30 cellular contexts compared by ENCODE assay signal in the genomic region with DNA sequence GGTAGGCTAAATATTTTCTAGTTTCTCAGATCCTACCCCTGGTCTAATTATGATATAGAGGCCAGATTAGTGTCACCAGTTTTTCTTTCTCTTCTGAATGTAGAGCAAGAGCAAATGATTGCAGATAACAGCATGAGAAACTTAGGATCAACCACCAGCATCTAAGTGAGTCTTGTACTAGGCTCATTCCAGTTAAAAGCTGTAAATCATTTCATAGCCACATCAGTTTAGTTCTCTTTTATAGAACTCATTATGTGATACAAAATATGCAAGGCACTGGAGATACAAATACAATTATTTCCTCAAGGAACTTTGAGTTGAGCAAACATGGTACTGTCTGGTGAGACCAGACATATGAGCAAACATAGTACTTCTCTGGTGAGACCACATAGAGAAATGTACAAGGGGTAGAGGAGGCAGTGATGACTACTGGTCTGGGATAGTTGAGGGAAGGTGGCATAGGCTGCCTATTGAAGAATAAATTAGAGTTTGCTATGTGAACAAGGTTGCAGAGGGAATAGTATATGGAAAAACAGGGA. TPM values are rescaled to one million over a fixed set of nuclear protein-coding genes. Genes with fewer than 3 reads are reported as not detected.
DNase-seq lines count a peak whose midpoint lies in the region; ATAC-seq, FAIRE-seq and TF ChIP-seq lines count a peak whose summit lies in the region.
"Had no signal": no experiment of that assay in that cellular context is flagged by ENCODE, and none has a peak within 500 bp of the region (broad histone marks: within the 10 kb centered on the region; RNA-seq: fewer than 3 reads in every experiment).

No MANE protein-coding gene starts in this region.

- TF ChIP-seq EP300 in sigmoid colon (IDR thresholded peaks at IDR 0.05) (no peak), gastroesophageal sphincter (IDR thresholded peaks at IDR 0.05) (no peak)

- peaks cover 19% of the 10 kb centered on the region for H3K4me1 Mint-ChIP-seq in activated T-helper 17 cell treated with anti-CD3 and anti-CD28 coated beads, Interleukin-2, amount 50 U/mL, for 72 hours
- H3K4me1 Mint-ChIP-seq in activated naive CD4-positive, alpha-beta T cell treated with anti-CD3 and anti-CD28 coated beads, Interleukin-2, amount 10 ng/mL, durations not matched to agents 7 days and 5 days, result peaks cover 38% of the 10 kb centered on the region

- peak; percentile 35 for FAIRE-seq in D721Med (lab: Jason Lieb, UNC)
- FAIRE-seq: A549, GM12878, H1 had no signal

- H3K4me3 ChIP-seq in sigmoid colon (peak overlapping the region; percentile 9 to 43 (median 28)), vagina (peak overlapping the region in 1 of 2 donors; percentile 3), gastroesophageal sphincter (no peak overlapping the region)
- H3K4me3 ChIP-seq: A549; BLaER1 treated with 17β-estradiol and CSF1 and Interleukin-3, amounts not matched to agents 10 nM and 100 nM; GM12878 had no signal

- intact Hi-C loops in sigmoid colon (cut with DNase I), result loop anchor here (2.0 kb wide), 1 partner anchor 60 kb away; the partner anchor contains the start of gene CRADD
- intact Hi-C loops in vagina (cut with DNase I), result no loop called here

- H3K27ac Mint-ChIP-seq in activated T-helper 17 cell treated with anti-CD3 and anti-CD28 coated beads, Interleukin-2, amount 50 U/mL, for 72 hours, result no peak overlapping the region
- H3K27ac Mint-ChIP-seq in activated naive CD4-positive, alpha-beta T cell treated with anti-CD3 and anti-CD28 coated beads, Interleukin-2, amount 10 ng/mL, durations not matched to agents 7 days and 5 days, result no peak overlapping the region
- H3K27ac Mint-ChIP-seq: CD4-positive, alpha-beta memory T cell; IgD-negative memory B cell had no signal

- TF ChIP-seq CTCF in D721Med (IDR thresholded peaks at IDR 0.05; ENCODE audit: insufficient read depth, missing control alignments) (no peak), sigmoid colon (IDR thresholded peaks at IDR 0.05) (no peak), vagina (IDR thresholded peaks at IDR 0.05) (no peak), gastroesophageal sphincter (IDR thresholded peaks at IDR 0.05) (no peak)

- no peak overlapping the region for H3K4me3 Mint-ChIP-seq in activated T-helper 17 cell treated with anti-CD3 and anti-CD28 coated beads, Interleukin-2, amount 50 U/mL, for 72 hours
- H3K4me3 Mint-ChIP-seq in activated naive CD4-positive, alpha-beta T cell treated with anti-CD3 and anti-CD28 coated beads, Interleukin-2, amount 10 ng/mL, durations not matched to agents 7 days and 5 days, result no peak overlapping the region
- H3K4me3 Mint-ChIP-seq: CD4-positive, alpha-beta memory T cell had no signal

- TF ChIP-seq POLR2A in sigmoid colon (IDR thresholded peaks at IDR 0.05) (no peak), vagina (IDR thresholded peaks at IDR 0.05) (no peak), gastroesophageal sphincter (IDR thresholded peaks at IDR 0.05) (no peak)

- no peaks in the 10 kb centered on the region for H3K9me3 Mint-ChIP-seq in activated T-helper 17 cell treated with anti-CD3 and anti-CD28 coated beads, Interleukin-2, amount 50 U/mL, for 72 hours
- H3K9me3 Mint-ChIP-seq in activated naive CD4-positive, alpha-beta T cell treated with anti-CD3 and anti-CD28 coated beads, Interleukin-2, amount 10 ng/mL, durations not matched to agents 7 days and 5 days, result peaks cover 3% of the 10 kb centered on the region
- H3K9me3 Mint-ChIP-seq: IgD-negative memory B cell had no signal

- CTCF ChIA-PET in activated naive CD4-positive, alpha-beta T cell treated with anti-CD3 and anti-CD28 coated beads, Interleukin-2, amount 10 ng/mL, durations not matched to agents 7 days and 5 days (lab: Charles Lee), result interaction anchor here (1.0 to 1.3 kb wide), 2 partner anchors 29 to 338 kb away, joined by 3 to 4 read pairs; no protein-coding TSS in a partner anchor

- peak; percentile 43 for ATAC-seq in activated T-helper 17 cell treated with anti-CD3 and anti-CD28 coated beads, Interleukin-2, amount 50 U/mL, for 72 hours (replicated peaks)
- no peak for ATAC-seq in gastroesophageal sphincter
- ATAC-seq: GM12878, HCT116, PC-3, SK-N-SH treated with all-trans-retinoic acid at 6 μM for 48 hours had no signal

- H3K27me3 ChIP-seq in sigmoid colon (no peaks in the 10 kb centered on the region), vagina (no peaks in the 10 kb centered on the region), gastroesophageal sphincter (no peaks in the 10 kb centered on the region)

- peaks cover 0 to 76% (median 61%) of the 10 kb centered on the region in 4 donors for H3K4me1 ChIP-seq in sigmoid colon
- peaks cover 48% of the 10 kb centered on the region for H3K4me1 ChIP-seq in vagina
- peaks cover 7 to 48% (median 11%) of the 10 kb centered on the region in 3 donors for H3K4me1 ChIP-seq in gastroesophageal sphincter

- H3K9me3 ChIP-seq in sigmoid colon, result no peaks in the 10 kb centered on the region
- H3K9me3 ChIP-seq in vagina, result no peaks in the 10 kb centered on the region
- no peaks in the 10 kb centered on the region for H3K9me3 ChIP-seq in gastroesophageal sphincter
- H3K9me3 ChIP-seq: A549; BLaER1 treated with 17β-estradiol and CSF1 and Interleukin-3, amounts not matched to agents 10 nM and 100 nM had no signal

- H3K27me3 Mint-ChIP-seq in activated T-helper 17 cell treated with anti-CD3 and anti-CD28 coated beads, Interleukin-2, amount 50 U/mL, for 72 hours, result no peaks in the 10 kb centered on the region
- peaks cover 10% of the 10 kb centered on the region for H3K27me3 Mint-ChIP-seq in activated naive CD4-positive, alpha-beta T cell treated with anti-CD3 and anti-CD28 coated beads, Interleukin-2, amount 10 ng/mL, durations not matched to agents 7 days and 5 days
- H3K27me3 Mint-ChIP-seq: CD4-positive, alpha-beta memory T cell; IgD-negative memory B cell had no signal

- no peaks in the 10 kb centered on the region for H3K36me3 ChIP-seq in sigmoid colon
- H3K36me3 ChIP-seq in vagina, result no peaks in the 10 kb centered on the region
- H3K36me3 ChIP-seq in gastroesophageal sphincter, result no peaks in the 10 kb centered on the region
- H3K36me3 ChIP-seq: BLaER1 treated with 17β-estradiol and CSF1 and Interleukin-3, amounts not matched to agents 10 nM and 100 nM had no signal

- no peaks in the 10 kb centered on the region for H3K36me3 Mint-ChIP-seq in activated T-helper 17 cell treated with anti-CD3 and anti-CD28 coated beads, Interleukin-2, amount 50 U/mL, for 72 hours (ENCODE audit: low read depth)
- H3K36me3 Mint-ChIP-seq in activated naive CD4-positive, alpha-beta T cell treated with anti-CD3 and anti-CD28 coated beads, Interleukin-2, amount 10 ng/mL, durations not matched to agents 7 days and 5 days, result peaks cover 5% of the 10 kb centered on the region

- DNase-seq in D721Med (ENCODE audit: insufficient read length, low spot score) (no peak), sigmoid colon (no peak), vagina (ENCODE audit: extremely low spot score in 2 of 2) (no peak), ecto neural progenitor cell (ENCODE audit: low spot score) (no peak)
- no peak for DNase-seq in activated naive CD4-positive, alpha-beta T cell treated with anti-CD3 and anti-CD28 coated beads, Interleukin-2, amount 10 ng/mL, durations not matched to agents 7 days and 5 days
- DNase-seq: AML-193; CD4-positive, alpha-beta memory T cell; COR-L47; DMS 273 treated with DMSO at 0.1 percent for 48 hours; DMS79; EL; GDM1; NCI-H1092 treated with DMSO at 0.1 percent for 48 hours; NCI-H1436; NCI-H187 treated with DMSO at 0.1 percent for 48 hours; NCI-H2171 treated with DMSO at 0.1 percent for 48 hours; NCI-H345; NCI-H510A treated with DMSO at 0.1 percent for 48 hours; NCI-H774; PC-3 had no signal

- H3K27ac ChIP-seq in sigmoid colon (peak overlapping the region in 3 of 4 donors; percentile 89 to 94 (median 92)), vagina (peak overlapping the region; percentile 97), gastroesophageal sphincter (peak overlapping the region in 1 of 4 donors; percentile 86)
- H3K27ac ChIP-seq: A549; BLaER1 treated with 17β-estradiol and CSF1 and Interleukin-3, amounts not matched to agents 10 nM and 100 nM; HL-60 had no signal

RNA-seq across cellular contexts. Expression of gene CRADD, which starts 59.5 kb away (rescaled TPM):
- 10 to 100 TPM; 21.4 to 23.0 TPM for total RNA-seq in activated T-helper 17 cell treated with anti-CD3 and anti-CD28 coated beads, Interleukin-2, amount 50 U/mL, for 72 hours
- total RNA-seq in sigmoid colon, result 10 to 100 TPM; 43.7 to 98.9 (median 61.0) TPM
- 10 to 100 TPM; 14.1 to 39.1 (median 27.0) TPM for polyA plus RNA-seq in sigmoid colon
- 40.8 TPM for total RNA-seq in vagina
- 10 to 100 TPM; 11.8 to 49.5 (median 31.4) TPM for total RNA-seq in gastroesophageal sphincter

Comparison
In these comparisons a context has a peak if more than half of its experiments do, and no peak if none do; other contexts are left out.
1. H3K4me3 ChIP-seq: peak in sigmoid colon (4 of 4); none in gastroesophageal sphincter (0 of 2).